Comparison of ENCODE assay signal across 1 cellular context in the genomic region with DNA sequence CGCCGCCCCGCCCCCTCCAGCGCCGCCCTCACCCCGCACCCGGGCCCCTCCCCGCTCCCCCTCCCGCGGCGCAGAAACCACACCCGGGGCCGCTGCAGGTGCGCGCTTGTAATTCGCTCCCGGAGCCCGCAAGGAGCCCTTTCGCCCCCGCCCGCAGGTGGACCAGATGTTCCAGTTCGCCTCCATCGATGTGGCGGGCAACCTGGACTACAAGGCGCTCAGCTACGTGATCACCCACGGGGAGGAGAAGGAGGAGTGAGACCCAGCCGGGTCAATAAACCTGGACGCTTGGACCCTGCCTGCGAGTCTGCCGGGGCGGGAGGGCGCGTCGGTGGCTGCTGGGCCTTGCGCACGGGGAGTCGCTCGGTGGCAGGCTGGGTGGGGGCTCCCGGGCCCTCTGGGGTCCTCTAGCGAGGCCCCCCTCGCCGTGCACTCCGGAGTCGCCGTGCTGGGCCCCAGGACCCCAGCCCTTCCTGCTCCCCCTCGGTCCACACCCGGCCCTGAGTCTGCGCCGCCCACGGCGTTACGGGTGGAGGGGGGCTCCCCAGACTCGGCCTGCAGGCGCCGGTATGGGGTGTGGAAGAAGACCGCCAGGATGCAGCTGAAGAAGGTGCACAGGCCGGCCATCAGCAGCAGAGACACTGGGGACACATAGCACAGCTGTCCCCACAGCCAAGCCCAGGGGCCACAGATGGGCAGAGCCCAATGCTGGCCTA.
TF ChIP-seq lines count a peak whose summit lies in the region.

No MANE protein-coding gene starts in this region.

TF ChIP-seq in H1, 55 proteins besides CTCF, POLR2A, EP300 and RAD21:
- TF ChIP-seq JUN (IDR thresholded peaks at IDR 0.05; ENCODE audit: low read depth, low read length) (no peak), GTF2F1 (IDR thresholded peaks at IDR 0.05; ENCODE audit: borderline replicate concordance, low read depth, low read length) (no peak), SRF (IDR thresholded peaks at IDR 0.05; ENCODE audit: low read depth, low read length) (no peak), SIN3A (conservative IDR thresholded peaks at IDR 0.05 in 1 of 2, IDR thresholded peaks at IDR 0.05 in 1 of 2; ENCODE audit: low read depth in 1 of 2, low read length in 2 of 2) (no peak), SP2 (IDR thresholded peaks at IDR 0.05; ENCODE audit: low read length) (no peak), TAF1 (IDR thresholded peaks at IDR 0.05; ENCODE audit: low read depth, low read length) (no peak), RXRA (IDR thresholded peaks at IDR 0.05; ENCODE audit: insufficient read depth, low read depth, low read length) (no peak), RBBP5 (IDR thresholded peaks at IDR 0.05; ENCODE audit: borderline replicate concordance, low read depth, low read length) (no peak), BCL11A (IDR thresholded peaks at IDR 0.05; ENCODE audit: low read depth in 2 of 2, low read length in 2 of 2) (no peak), CTBP2 (IDR thresholded peaks at IDR 0.05; ENCODE audit: borderline replicate concordance, insufficient read depth, insufficient read length, low read length) (no peak), RNF2 (IDR thresholded peaks at IDR 0.05; ENCODE audit: borderline replicate concordance, low read depth, low read length, missing control alignments, poor library complexity, severe bottlenecking) (no peak), RFX5 (IDR thresholded peaks at IDR 0.05; ENCODE audit: borderline replicate concordance, low read depth, low read length) (no peak), CEBPB (IDR thresholded peaks at IDR 0.05; ENCODE audit: low read depth, low read length) (no peak)
